In genomic region chr6:21437583-21437982, GRCh38 we compare ENCODE assay signal across 18 cellular contexts.
DNase-seq lines count a peak whose midpoint lies in the region; ATAC-seq and TF ChIP-seq lines count a peak whose summit lies in the region.
"Had no signal": no experiment of that assay in that cellular context is flagged by ENCODE, and none has a peak within 500 bp of the region (broad histone marks: within the 10 kb centered on the region; RNA-seq: fewer than 3 reads in every experiment).

No MANE protein-coding gene starts in this region.

- H3K4me2 ChIP-seq in BLaER1: peak overlapping the region; percentile 67
- H3K4me2 ChIP-seq in KMS-11: peak overlapping the region; percentile 79

- TF ChIP-seq CTCF in KMS-11 (conservative IDR thresholded peaks at IDR 0.05; ENCODE audit: low read depth, low read length) (no peak), natural killer cell (IDR thresholded peaks at IDR 0.05) (no peak)

- no peaks in the 10 kb centered on the region for H3K36me3 Mint-ChIP-seq in activated T-helper 17 cell treated with anti-CD3 and anti-CD28 coated beads, Interleukin-2, amount 50 U/mL, for 72 hours (ENCODE audit: low read depth)
- H3K36me3 Mint-ChIP-seq in natural killer cell: no peaks in the 10 kb centered on the region
- no peaks in the 10 kb centered on the region for H3K36me3 Mint-ChIP-seq in activated T-helper 2 cell treated with anti-CD3 and anti-CD28 coated beads, Interferon-gamma antibody, Interleukin-2, Interleukin-4, amounts not matched to agents 10 μg/mL and 5 μg/mL and 100 μg/mL, durations not matched to agents 14 hours and 24 hours and 36 hours (ENCODE audit: low read depth)
- H3K36me3 Mint-ChIP-seq: T-cell had no signal

- H3K36me3 ChIP-seq in BLaER1: no peaks in the 10 kb centered on the region
- H3K36me3 ChIP-seq in KMS-11 (ENCODE audit: insufficient read depth): no peaks in the 10 kb centered on the region
- H3K36me3 ChIP-seq: HAP-1, left lung, right atrium auricular region had no signal

- no peak overlapping the region for H3K9ac ChIP-seq in BLaER1
- H3K9ac ChIP-seq in KMS-11: no peak overlapping the region

- DNase-seq in natural killer cell: no peak
- no peak for DNase-seq in OCI-M2 (lab: John Stamatoyannopoulos, UW; ENCODE audit: unreplicated experiment)
- DNase-seq in activated T-helper 2 cell treated with anti-CD3 and anti-CD28 coated beads, Interferon-gamma antibody, Interleukin-2, Interleukin-4, amounts not matched to agents 10 μg/mL and 5 μg/mL and 100 μg/mL, durations not matched to agents 14 hours and 24 hours and 36 hours (ENCODE audit: low spot score): no peak
- no peak for DNase-seq in C1 segment of cervical spinal cord (lab: John Stamatoyannopoulos, UW)
- DNase-seq in globus pallidus (ENCODE audit: low spot score): no peak
- DNase-seq: activated naive CD4-positive, alpha-beta T cell; amygdala; glutamatergic neuron; left lung; NCI-H2081 had no signal

- H3K27me3 ChIP-seq in BLaER1 (no peaks in the 10 kb centered on the region), KMS-11 (ENCODE audit: insufficient read depth, low read depth) (peaks cover 5% of the 10 kb centered on the region; the same call in 1 of the 2 replicates)
- H3K27me3 ChIP-seq: left lung, right atrium auricular region had no signal

- H4K20me1 ChIP-seq in BLaER1: no peaks in the 10 kb centered on the region
- no peaks in the 10 kb centered on the region for H4K20me1 ChIP-seq in KMS-11 (ENCODE audit: insufficient read depth)

- H3K27ac Mint-ChIP-seq in activated T-helper 17 cell treated with anti-CD3 and anti-CD28 coated beads, Interleukin-2, amount 50 U/mL, for 72 hours: no peak overlapping the region
- H3K27ac Mint-ChIP-seq in natural killer cell: peak overlapping the region; percentile 78 to 87
- H3K27ac Mint-ChIP-seq in activated T-helper 2 cell treated with anti-CD3 and anti-CD28 coated beads, Interferon-gamma antibody, Interleukin-2, Interleukin-4, amounts not matched to agents 10 μg/mL and 5 μg/mL and 100 μg/mL, durations not matched to agents 14 hours and 24 hours and 36 hours: no peak overlapping the region
- H3K27ac Mint-ChIP-seq: activated CD4-positive, alpha-beta T cell treated with anti-CD3 and anti-CD28 coated beads, Interleukin-2, amount 10 ng/mL, durations not matched to agents 7 days and 5 days; T-cell had no signal

- no peak overlapping the region for H2AFZ ChIP-seq in KMS-11 (ENCODE audit: low read depth)

- peaks cover 4% of the 10 kb centered on the region; the same call in 1 of the 2 replicates for H3K9me3 ChIP-seq in BLaER1
- H3K9me3 ChIP-seq: HAP-1, left lung, right atrium auricular region had no signal

- H3K27ac ChIP-seq in BLaER1 (peak overlapping the region; percentile 40; the same call in 1 of the 2 replicates), KMS-11 (no peak overlapping the region)
- H3K27ac ChIP-seq: left lung, right atrium auricular region had no signal

- H3K4me3 Mint-ChIP-seq in activated T-helper 17 cell treated with anti-CD3 and anti-CD28 coated beads, Interleukin-2, amount 50 U/mL, for 72 hours: peak overlapping the region; percentile 57
- peak overlapping the region; percentile 64 for H3K4me3 Mint-ChIP-seq in natural killer cell
- H3K4me3 Mint-ChIP-seq in activated T-helper 2 cell treated with anti-CD3 and anti-CD28 coated beads, Interferon-gamma antibody, Interleukin-2, Interleukin-4, amounts not matched to agents 10 μg/mL and 5 μg/mL and 100 μg/mL, durations not matched to agents 14 hours and 24 hours and 36 hours (ENCODE audit: low read depth): no peak overlapping the region
- H3K4me3 Mint-ChIP-seq: activated CD4-positive, alpha-beta T cell treated with anti-CD3 and anti-CD28 coated beads, Interleukin-2, amount 10 ng/mL, durations not matched to agents 7 days and 5 days; T-cell had no signal

- peaks cover 4% of the 10 kb centered on the region for H3K27me3 Mint-ChIP-seq in activated T-helper 17 cell treated with anti-CD3 and anti-CD28 coated beads, Interleukin-2, amount 50 U/mL, for 72 hours
- H3K27me3 Mint-ChIP-seq in natural killer cell (ENCODE audit: low read depth in 2 of 2): no peaks in the 10 kb centered on the region
- peaks cover 9% of the 10 kb centered on the region for H3K27me3 Mint-ChIP-seq in activated T-helper 2 cell treated with anti-CD3 and anti-CD28 coated beads, Interferon-gamma antibody, Interleukin-2, Interleukin-4, amounts not matched to agents 10 μg/mL and 5 μg/mL and 100 μg/mL, durations not matched to agents 14 hours and 24 hours and 36 hours (ENCODE audit: low read depth)
- H3K27me3 Mint-ChIP-seq: T-cell had no signal

- H3K4me1 Mint-ChIP-seq in activated T-helper 17 cell treated with anti-CD3 and anti-CD28 coated beads, Interleukin-2, amount 50 U/mL, for 72 hours: peaks cover 5% of the 10 kb centered on the region
- H3K4me1 Mint-ChIP-seq in natural killer cell: peaks cover 23 to 26% of the 10 kb centered on the region in 2 donors
- H3K4me1 Mint-ChIP-seq in activated T-helper 2 cell treated with anti-CD3 and anti-CD28 coated beads, Interferon-gamma antibody, Interleukin-2, Interleukin-4, amounts not matched to agents 10 μg/mL and 5 μg/mL and 100 μg/mL, durations not matched to agents 14 hours and 24 hours and 36 hours (ENCODE audit: low read depth): peaks cover 22% of the 10 kb centered on the region

- no peaks in the 10 kb centered on the region for H3K79me2 ChIP-seq in KMS-11 (ENCODE audit: insufficient read depth, low read depth)

- ATAC-seq in activated T-helper 17 cell treated with anti-CD3 and anti-CD28 coated beads, Interleukin-2, amount 50 U/mL, for 72 hours (replicated peaks): no peak
- no peak for ATAC-seq in natural killer cell
- ATAC-seq: esophagus mucosa, left lung had no signal

- no peaks in the 10 kb centered on the region for H3K9me3 Mint-ChIP-seq in activated T-helper 17 cell treated with anti-CD3 and anti-CD28 coated beads, Interleukin-2, amount 50 U/mL, for 72 hours
- H3K9me3 Mint-ChIP-seq in natural killer cell: peaks cover 0 to 2% of the 10 kb centered on the region in 2 donors
- H3K9me3 Mint-ChIP-seq in activated T-helper 2 cell treated with anti-CD3 and anti-CD28 coated beads, Interferon-gamma antibody, Interleukin-2, Interleukin-4, amounts not matched to agents 10 μg/mL and 5 μg/mL and 100 μg/mL, durations not matched to agents 14 hours and 24 hours and 36 hours: no peaks in the 10 kb centered on the region
- H3K9me3 Mint-ChIP-seq: activated CD4-positive, alpha-beta T cell treated with anti-CD3 and anti-CD28 coated beads, Interleukin-2, amount 10 ng/mL, durations not matched to agents 7 days and 5 days; T-cell had no signal

- H3K4me3 ChIP-seq in BLaER1 (0 out of 2 replicates have a peak overlapping the region, but pooled peaks have one; percentile 15), KMS-11 (IDR thresholded peaks at IDR 0.05; ENCODE audit: insufficient read depth, low read depth, low read length) (no peak overlapping the region)
- H3K4me3 ChIP-seq: HAP-1, left lung, right atrium auricular region had no signal

- intact Hi-C loops in natural killer cell (cut with micrococcal nuclease): no loop called here
- intact Hi-C loops in activated T-helper 2 cell treated with anti-CD3 and anti-CD28 coated beads, Interferon-gamma antibody, Interleukin-2, Interleukin-4, amounts not matched to agents 10 μg/mL and 5 μg/mL and 100 μg/mL, durations not matched to agents 14 hours and 24 hours and 36 hours (cut with micrococcal nuclease): loop anchor here (5.0 kb wide), 2 partner anchors 275 to 730 kb away; no protein-coding TSS in a partner anchor

- H3K4me1 ChIP-seq in BLaER1: peaks cover 50% of the 10 kb centered on the region
- peaks cover 23% of the 10 kb centered on the region for H3K4me1 ChIP-seq in KMS-11 (ENCODE audit: low read depth, poor library complexity, severe bottlenecking)
- H3K4me1 ChIP-seq: HAP-1, right atrium auricular region had no signal

Comparison
In these comparisons a context has a peak if more than half of its experiments do, and no peak if none do; other contexts are left out.
1. H3K27ac Mint-ChIP-seq: peak in natural killer cell (2 of 2); none in activated T-helper 17 cell treated with anti-CD3 and anti-CD28 coated beads, Interleukin-2, amount 50 U/mL, for 72 hours (single experiment) and activated T-helper 2 cell treated with anti-CD3 and anti-CD28 coated beads, Interferon-gamma antibody, Interleukin-2, Interleukin-4, amounts not matched to agents 10 μg/mL and 5 μg/mL and 100 μg/mL, durations not matched to agents 14 hours and 24 hours and 36 hours (single experiment).